In the genomic region with DNA sequence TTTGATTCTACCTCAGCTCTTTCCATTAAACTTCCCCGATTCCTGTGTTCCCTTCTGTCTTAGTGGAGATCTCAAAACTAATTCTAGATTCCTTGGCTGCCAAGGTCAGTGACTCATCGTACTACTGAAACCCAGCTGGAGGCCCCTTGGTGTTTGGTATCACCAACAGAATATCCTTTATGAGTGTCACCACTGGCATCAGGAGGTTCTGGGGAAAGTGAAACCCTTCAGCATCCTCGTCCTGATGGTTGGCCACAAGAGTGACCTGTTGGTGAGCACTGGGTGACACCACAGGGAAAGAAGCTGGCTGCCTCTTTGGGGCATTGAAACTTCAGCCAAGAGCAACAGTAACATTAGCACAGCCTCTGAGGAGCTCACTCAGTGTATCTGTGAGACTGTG, we compare ENCODE assay signal across 10 cellular contexts. TPM values are rescaled to one million over a fixed set of nuclear protein-coding genes. Genes with fewer than 3 reads are reported as not detected.
DNase-seq lines count a peak whose midpoint lies in the region; ATAC-seq and TF ChIP-seq lines count a peak whose summit lies in the region.
"Had no signal": no experiment of that assay in that cellular context is flagged by ENCODE, and none has a peak within 500 bp of the region (broad histone marks: within the 10 kb centered on the region; RNA-seq: fewer than 3 reads in every experiment).

No MANE protein-coding gene starts in this region.

- H3K4me1 ChIP-seq in SJSA1 (replicated peaks) (peaks cover 15% of the 10 kb centered on the region), tibial artery (peaks cover 0 to 13% (median 5%) of the 10 kb centered on the region in 4 donors)

- no peaks in the 10 kb centered on the region for H3K27me3 ChIP-seq in SJSA1 (replicated peaks)
- H3K27me3 ChIP-seq in tibial artery = no peaks in the 10 kb centered on the region

- H3K4me3 ChIP-seq in SJSA1 (no peak overlapping the region), fibroblast of mammary gland (ENCODE audit: control insufficient read depth, low read depth, low read length) (no peak overlapping the region), tibial artery (no peak overlapping the region)

- peaks cover 7 to 8% of the 10 kb centered on the region in 2 donors for H3K36me3 Mint-ChIP-seq in activated naive CD4-positive, alpha-beta T cell treated with anti-CD3 and anti-CD28 coated beads, Interleukin-2, amount 50 U/mL, for 72 hours

- no peaks in the 10 kb centered on the region for H3K9me3 Mint-ChIP-seq in activated naive CD4-positive, alpha-beta T cell treated with anti-CD3 and anti-CD28 coated beads, Interleukin-2, amount 50 U/mL, for 72 hours

- TF ChIP-seq CTCF in fibroblast of mammary gland (conservative IDR thresholded peaks at IDR 0.05; ENCODE audit: control insufficient read depth, insufficient read depth, low read depth, low read length) = no peak
- TF ChIP-seq CTCF in tibial artery (IDR thresholded peaks at IDR 0.05) = no peak

- peak overlapping the region in 1 of 2 donors; percentile 89 for H3K27ac Mint-ChIP-seq in activated naive CD4-positive, alpha-beta T cell treated with anti-CD3 and anti-CD28 coated beads, Interleukin-2, amount 50 U/mL, for 72 hours

- H3K36me3 ChIP-seq in SJSA1 = peaks cover 22% of the 10 kb centered on the region
- peaks cover 27 to 52% (median 34%) of the 10 kb centered on the region in 3 donors for H3K36me3 ChIP-seq in tibial artery

- intact Hi-C loops in tibial artery (cut with DNase I; ENCODE audit: low total_unique reads) = loop anchor here (2.0 to 10.0 kb wide), 2 partner anchors 81 to 207 kb away; no protein-coding TSS in a partner anchor

- DNase-seq in activated naive CD4-positive, alpha-beta T cell treated with anti-CD3 and anti-CD28 coated beads, Interleukin-2, amount 50 U/mL, for 72 hours (ENCODE audit: low spot score in 2 of 2) = no peak
- no peak for DNase-seq in activated naive CD4-positive, alpha-beta T cell treated with Interleukin-2 at 50 U/mL for 16 hours
- DNase-seq in SJSA1 (ENCODE audit: low read depth in 1 of 2, low spot score in 2 of 2) (peak; percentile 78 to 80), fibroblast of mammary gland (ENCODE audit: low read depth) (peak; percentile 90), tibial artery (peak in 1 of 2 donors; percentile 25), NCI-H524 (lab: John Stamatoyannopoulos, UW) (no peak), NCI-H2107 (lab: John Stamatoyannopoulos, UW) (no peak), DMS153 (lab: John Stamatoyannopoulos, UW) (no peak)
- DNase-seq: NCI-H2171 treated with DMSO at 0.1 percent for 48 hours had no signal

- H3K9me3 ChIP-seq in SJSA1 (replicated peaks) (no peaks in the 10 kb centered on the region), tibial artery (no peaks in the 10 kb centered on the region)

- H3K27ac ChIP-seq in SJSA1 = no peak overlapping the region
- peak overlapping the region; percentile 38 to 44 for H3K27ac ChIP-seq in tibial artery

- ATAC-seq in activated naive CD4-positive, alpha-beta T cell treated with anti-CD3 and anti-CD28 coated beads, Interleukin-2, amount 50 U/mL, for 72 hours = peak; percentile 90 to 93
- ATAC-seq: left lobe of liver had no signal

RNA-seq across cellular contexts. Expression of gene RAB42, which starts 9.6 kb away (rescaled TPM):
- under 1 TPM in 1 of 2 donors, not detected in 1; 0.21 TPM for total RNA-seq in activated naive CD4-positive, alpha-beta T cell treated with anti-CD3 and anti-CD28 coated beads, Interleukin-2, amount 50 U/mL, for 72 hours
- 1.1 and 6.1 TPM in 2 replicates for total RNA-seq in SJSA1 (2014; rRNA removed; shearing (Covaris generic))

RNA-seq across cellular contexts. Expression of gene TAF12, which starts 41.2 kb away (rescaled TPM):
- total RNA-seq in activated naive CD4-positive, alpha-beta T cell treated with anti-CD3 and anti-CD28 coated beads, Interleukin-2, amount 50 U/mL, for 72 hours = 10 to 100 TPM; 20.9 to 35.7 TPM
- 32.0 and 36.3 TPM in 2 replicates for total RNA-seq in SJSA1 (2014; rRNA removed; shearing (Covaris generic))

RNA-seq across cellular contexts. Expression of gene RNU11, which starts 46.7 kb away (rescaled TPM):
- not detected for total RNA-seq in activated naive CD4-positive, alpha-beta T cell treated with anti-CD3 and anti-CD28 coated beads, Interleukin-2, amount 50 U/mL, for 72 hours
- total RNA-seq in SJSA1 (2014; rRNA removed; shearing (Covaris generic)) = not detected in 2 replicates
- total RNA-seq: left lobe of liver had no signal

RNA-seq across cellular contexts. Expression of gene TRNAU1AP, which starts 48.8 kb away (rescaled TPM):
- 10 to 100 TPM; 64.8 to 73.4 TPM for total RNA-seq in activated naive CD4-positive, alpha-beta T cell treated with anti-CD3 and anti-CD28 coated beads, Interleukin-2, amount 50 U/mL, for 72 hours
- total RNA-seq in SJSA1 (2014; rRNA removed; shearing (Covaris generic)) = 17.4 and 26.1 TPM in 2 replicates

Comparison
In these comparisons a context has a peak if more than half of its experiments do, and no peak if none do; other contexts are left out.
1. DNase-seq: peak in SJSA1 (2 of 2) and fibroblast of mammary gland (single experiment); none in activated naive CD4-positive, alpha-beta T cell treated with anti-CD3 and anti-CD28 coated beads, Interleukin-2, amount 50 U/mL, for 72 hours (0 of 2), activated naive CD4-positive, alpha-beta T cell treated with Interleukin-2 at 50 U/mL for 16 hours (single experiment), NCI-H524 (0 of 2), NCI-H2107 (single experiment) and DMS153 (single experiment).